In the genomic region with DNA sequence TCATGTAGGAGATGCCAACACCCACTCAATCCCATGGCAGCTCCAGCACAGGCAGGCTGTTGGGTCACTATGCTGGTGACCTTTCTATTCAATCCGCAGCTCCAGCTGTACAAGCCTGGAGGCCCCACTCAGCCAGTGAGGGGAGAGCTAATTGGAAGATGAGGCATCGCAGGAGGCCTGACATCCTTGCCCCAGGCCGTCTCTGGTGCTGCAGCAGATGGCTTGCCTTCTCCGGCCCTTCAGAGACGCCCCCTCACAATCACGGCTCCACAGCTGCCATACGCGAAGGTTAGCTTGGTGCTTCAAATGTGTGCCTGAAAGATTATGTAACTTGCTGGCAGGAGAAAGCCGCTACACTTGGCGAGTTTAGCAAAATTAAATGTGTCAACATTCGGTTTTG, we compare ENCODE assay signal across 13 cellular contexts.
DNase-seq lines count a peak whose midpoint lies in the region; TF ChIP-seq lines count a peak whose summit lies in the region.
"Had no signal": no experiment of that assay in that cellular context is flagged by ENCODE, and none has a peak within 500 bp of the region (broad histone marks: within the 10 kb centered on the region; RNA-seq: fewer than 3 reads in every experiment).

No MANE protein-coding gene starts in this region.

- H3K4me3 ChIP-seq in SK-N-SH (ENCODE audit: low read depth in 2 of 2, low read length in 1 of 2) (no peak overlapping the region), right atrium auricular region (no peak overlapping the region), colonic mucosa (no peak overlapping the region)
- H3K4me3 ChIP-seq: BLaER1 had no signal

- WGBS in SK-N-SH (ENCODE audit: low lambda C conversion rate), result 14% methylated on average over 4 of the region's 11 CpGs

- no peak for TF ChIP-seq RAD21 in SK-N-SH (IDR thresholded peaks at IDR 0.05; ENCODE audit: low read length)

- H3K27me3 ChIP-seq in SK-N-SH (ENCODE audit: insufficient read depth) (no peaks in the 10 kb centered on the region), right atrium auricular region (no peaks in the 10 kb centered on the region), colonic mucosa (no peaks in the 10 kb centered on the region)
- H3K27me3 ChIP-seq: BLaER1 had no signal

- no peaks in the 10 kb centered on the region for H3K79me2 ChIP-seq in SK-N-SH (ENCODE audit: insufficient read depth)

- peak; percentile 96 for DNase-seq in NCI-H146 treated with DMSO at 0.1 percent for 48 hours (lab: John Stamatoyannopoulos, UW; ENCODE audit: unreplicated experiment)
- DNase-seq in SK-N-SH, result peak; percentile 76
- peak; percentile 63 for DNase-seq in right atrium auricular region (ENCODE audit: low spot score)
- DNase-seq in posterior cingulate gyrus, result peak in 8 of 10 donors; percentile 53 to 93 (median 66)
- no peak for DNase-seq in putamen (ENCODE audit: low spot score)
- no peak for DNase-seq in kidney tubule cell (ENCODE audit: low spot score)
- DNase-seq in colonic mucosa, result no peak
- DNase-seq in stimulated activated CD4-positive, alpha-beta T cell treated with anti-CD3 and anti-CD28 coated beads, Interleukin-1b, Interleukin-23, amount 100 ng/mL, for 48 hours, result no peak
- DNase-seq: activated CD8-positive, alpha-beta memory T cell treated with anti-CD3 and anti-CD28 coated beads, Interleukin-2, amount 50 U/mL, for 4 hours; dermis blood vessel endothelial cell; EL; stimulated activated naive CD8-positive, alpha-beta T cell treated with anti-CD3 and anti-CD28 coated beads, Interleukin-15, amount 100 ng/mL, for 72 hours had no signal

- no peaks in the 10 kb centered on the region for H3K9me3 ChIP-seq in SK-N-SH
- H3K9me3 ChIP-seq in right atrium auricular region, result no peaks in the 10 kb centered on the region
- H3K9me3 ChIP-seq in colonic mucosa, result no peaks in the 10 kb centered on the region
- H3K9me3 ChIP-seq: BLaER1 had no signal

- no peaks in the 10 kb centered on the region for H3K9me2 ChIP-seq in SK-N-SH

- H3F3A ChIP-seq in SK-N-SH (replicated peaks; ENCODE audit: insufficient read depth), result no peaks in the 10 kb centered on the region

- POLR2A ChIA-PET in SK-N-SH (lab: Yijun Ruan, JAX), result interaction anchor here (1.2 kb wide), 1 partner anchor 155 kb away, joined by 3 read pairs; no protein-coding TSS in a partner anchor

- TF ChIP-seq EP300 in SK-N-SH (IDR thresholded peaks at IDR 0.05; ENCODE audit: borderline replicate concordance in 1 of 2, low read depth in 1 of 2, low read length in 1 of 2), result peak in 1 of 2 experiments; percentile 90; a peak in 2 of 4 replicates

- H3K4me2 ChIP-seq in SK-N-SH, result no peak overlapping the region
- H3K4me2 ChIP-seq: BLaER1 had no signal

- peak overlapping the region in 1 of 2 experiments; percentile 81; a peak in 2 of 4 replicates for H3K27ac ChIP-seq in SK-N-SH (ENCODE audit: low read depth in 2 of 2, low read length in 1 of 2)
- peak overlapping the region; percentile 14 to 53 for H3K27ac ChIP-seq in right atrium auricular region
- H3K27ac ChIP-seq in colonic mucosa, result no peak overlapping the region
- H3K27ac ChIP-seq: BLaER1 had no signal

- intact Hi-C loops in posterior cingulate gyrus (cut with DNase I), result no loop called here
- intact Hi-C loops in colonic mucosa (cut with DNase I), result no loop called here

- H4K20me1 ChIP-seq in SK-N-SH (ENCODE audit: insufficient read depth), result no peaks in the 10 kb centered on the region
- H4K20me1 ChIP-seq: BLaER1 had no signal

- no peak overlapping the region for H2AFZ ChIP-seq in SK-N-SH (ENCODE audit: low read depth)

- CTCF ChIA-PET in SK-N-SH (lab: Yijun Ruan, JAX), result interaction anchor here (0.6 to 2.1 kb wide), 3 partner anchors 101 to 134 kb away, joined by 3 to 5 read pairs (median 3); a partner anchor contains a TSS

- H3K9ac ChIP-seq in SK-N-SH, result no peak overlapping the region
- no peak overlapping the region for H3K9ac ChIP-seq in colonic mucosa (ENCODE audit: low read depth in 2 of 2, low read length in 2 of 2)
- H3K9ac ChIP-seq: BLaER1 had no signal

- H3K4me1 ChIP-seq in SK-N-SH (ENCODE audit: control insufficient read depth in 1 of 2, insufficient read depth in 2 of 2, low read depth in 1 of 2, low read length in 1 of 2), result peaks cover 0 to 13% of the 10 kb centered on the region in 2 experiments; a peak in 1 of 4 replicates
- H3K4me1 ChIP-seq in right atrium auricular region, result peaks cover 0 to 17% of the 10 kb centered on the region in 2 donors
- no peaks in the 10 kb centered on the region for H3K4me1 ChIP-seq in colonic mucosa
- H3K4me1 ChIP-seq: BLaER1 had no signal

- H3K36me3 ChIP-seq in SK-N-SH (replicated peaks in 1 of 2; ENCODE audit: control insufficient read depth in 1 of 2, insufficient read depth in 2 of 2, low read length in 1 of 2) (no peaks in the 10 kb centered on the region), right atrium auricular region (no peaks in the 10 kb centered on the region), colonic mucosa (no peaks in the 10 kb centered on the region)
- H3K36me3 ChIP-seq: BLaER1 had no signal

- no peak for TF ChIP-seq CTCF in SK-N-SH (IDR thresholded peaks at IDR 0.05)
- no peak for TF ChIP-seq CTCF in right atrium auricular region (IDR thresholded peaks at IDR 0.05)
- no peak for TF ChIP-seq CTCF in colonic mucosa (IDR thresholded peaks at IDR 0.05)

TF ChIP-seq in SK-N-SH, 30 proteins besides CTCF, POLR2A, EP300 and RAD21:
- TF ChIP-seq FOXM1 (IDR thresholded peaks at IDR 0.05; ENCODE audit: low read depth) (no peak), RCOR1 (IDR thresholded peaks at IDR 0.05; ENCODE audit: low read length) (peak; percentile 89), GABPA (IDR thresholded peaks at IDR 0.05; ENCODE audit: low read depth) (no peak), GATA2 (CRISPR knock-in tag; IDR thresholded peaks at IDR 0.05) (peak; percentile 67), SMC3 (IDR thresholded peaks at IDR 0.05; ENCODE audit: low read depth, low read length) (no peak), FOXJ3 (CRISPR knock-in tag; IDR thresholded peaks at IDR 0.05) (peak; percentile 79; the same call in 1 of the 2 replicates), ELF1 (IDR thresholded peaks at IDR 0.05) (no peak)
- TF ChIP-seq, protein P1, sequence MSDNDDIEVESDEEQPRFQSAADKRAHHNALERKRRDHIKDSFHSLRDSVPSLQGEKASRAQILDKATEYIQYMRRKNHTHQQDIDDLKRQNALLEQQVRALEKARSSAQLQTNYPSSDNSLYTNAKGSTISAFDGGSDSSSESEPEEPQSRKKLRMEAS (IDR thresholded peaks at IDR 0.05; ENCODE audit: low read depth), result no peak
- TF ChIP-seq, protein P2, sequence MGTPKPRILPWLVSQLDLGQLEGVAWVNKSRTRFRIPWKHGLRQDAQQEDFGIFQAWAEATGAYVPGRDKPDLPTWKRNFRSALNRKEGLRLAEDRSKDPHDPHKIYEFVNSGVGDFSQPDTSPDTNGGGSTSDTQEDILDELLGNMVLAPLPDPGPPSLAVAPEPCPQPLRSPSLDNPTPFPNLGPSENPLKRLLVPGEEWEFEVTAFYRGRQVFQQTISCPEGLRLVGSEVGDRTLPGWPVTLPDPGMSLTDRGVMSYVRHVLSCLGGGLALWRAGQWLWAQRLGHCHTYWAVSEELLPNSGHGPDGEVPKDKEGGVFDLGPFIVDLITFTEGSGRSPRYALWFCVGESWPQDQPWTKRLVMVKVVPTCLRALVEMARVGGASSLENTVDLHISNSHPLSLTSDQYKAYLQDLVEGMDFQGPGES (IDR thresholded peaks at IDR 0.05; ENCODE audit: low read depth, low read length), result no peak
- TF ChIP-seq, protein P3, sequence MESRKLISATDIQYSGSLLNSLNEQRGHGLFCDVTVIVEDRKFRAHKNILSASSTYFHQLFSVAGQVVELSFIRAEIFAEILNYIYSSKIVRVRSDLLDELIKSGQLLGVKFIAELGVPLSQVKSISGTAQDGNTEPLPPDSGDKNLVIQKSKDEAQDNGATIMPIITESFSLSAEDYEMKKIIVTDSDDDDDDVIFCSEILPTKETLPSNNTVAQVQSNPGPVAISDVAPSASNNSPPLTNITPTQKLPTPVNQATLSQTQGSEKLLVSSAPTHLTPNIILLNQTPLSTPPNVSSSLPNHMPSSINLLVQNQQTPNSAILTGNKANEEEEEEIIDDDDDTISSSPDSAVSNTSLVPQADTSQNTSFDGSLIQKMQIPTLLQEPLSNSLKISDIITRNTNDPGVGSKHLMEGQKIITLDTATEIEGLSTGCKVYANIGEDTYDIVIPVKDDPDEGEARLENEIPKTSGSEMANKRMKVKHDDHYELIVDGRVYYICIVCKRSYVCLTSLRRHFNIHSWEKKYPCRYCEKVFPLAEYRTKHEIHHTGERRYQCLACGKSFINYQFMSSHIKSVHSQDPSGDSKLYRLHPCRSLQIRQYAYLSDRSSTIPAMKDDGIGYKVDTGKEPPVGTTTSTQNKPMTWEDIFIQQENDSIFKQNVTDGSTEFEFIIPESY (IDR thresholded peaks at IDR 0.05; ENCODE audit: borderline replicate concordance, low read depth), result no peak

Comparison
In these comparisons a context has a peak if more than half of its experiments do, and no peak if none do; other contexts are left out.
1. DNase-seq: peak in NCI-H146 treated with DMSO at 0.1 percent for 48 hours (single experiment), SK-N-SH (single experiment), right atrium auricular region (single experiment) and posterior cingulate gyrus (8 of 10); none in putamen (single experiment), kidney tubule cell (single experiment), colonic mucosa (single experiment) and stimulated activated CD4-positive, alpha-beta T cell treated with anti-CD3 and anti-CD28 coated beads, Interleukin-1b, Interleukin-23, amount 100 ng/mL, for 48 hours (single experiment).